1 cellular context compared by ENCODE assay signal in genomic region chr10:47073967-47074366, GRCh38.
TF ChIP-seq lines count a peak whose summit lies in the region.

No MANE protein-coding gene starts in this region.

TF ChIP-seq in HepG2, 621 proteins besides CTCF, POLR2A, EP300 and RAD21:
- TF ChIP-seq ZBTB7A (CRISPR knock-in tag; IDR thresholded peaks at IDR 0.05): no peak
- TF ChIP-seq MAFK (conservative IDR thresholded peaks at IDR 0.05 in 1 of 2, IDR thresholded peaks at IDR 0.05 in 1 of 2; ENCODE audit: low read length in 2 of 2): peak; percentile 75 to 89
- peak; percentile 89 for TF ChIP-seq MAFF (IDR thresholded peaks at IDR 0.05; ENCODE audit: low read depth, low read length)
